38 cellular contexts compared by ENCODE assay signal in the genomic region with DNA sequence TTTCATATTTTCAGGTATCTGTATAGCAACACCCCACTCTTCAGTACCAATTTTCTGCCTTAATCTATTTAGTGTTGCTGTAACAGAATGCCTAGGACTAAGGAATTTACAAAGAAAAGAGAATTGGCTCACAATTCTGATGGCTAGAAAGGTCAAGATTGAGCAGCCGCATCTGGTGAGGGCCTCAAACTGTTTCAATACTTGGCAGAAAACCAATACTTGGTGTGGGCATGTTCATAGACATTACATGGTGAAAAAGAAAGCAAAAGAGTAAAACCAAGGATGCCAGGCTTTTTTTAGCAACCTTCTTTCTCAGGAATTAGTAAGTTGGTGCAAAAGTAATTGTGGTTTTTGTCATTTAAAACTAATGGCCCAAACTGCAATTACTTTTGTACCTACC.
"Had no signal": no experiment of that assay in that cellular context is flagged by ENCODE, and none has a peak within 500 bp of the region (broad histone marks: within the 10 kb centered on the region; RNA-seq: fewer than 3 reads in every experiment).

No MANE protein-coding gene starts in this region.

- H3K9me3 ChIP-seq: adrenal gland, ascending aorta, body of pancreas had no signal

- DNase-seq: activated effector memory CD4-positive, alpha-beta T cell treated with anti-CD3 and anti-CD28 coated beads, Interleukin-2, amount 50 U/mL, for 16 hours; activated effector memory CD4-positive, alpha-beta T cell treated with Interleukin-2 at 50 U/mL for 16 hours; activated gamma-delta T cell; activated gamma-delta T cell treated with Interleukin-2 at 50 U/mL for 16 hours; activated naive CD4-positive, alpha-beta T cell; activated naive CD4-positive, alpha-beta T cell treated with anti-CD3 and anti-CD28 coated beads for 36 hours; activated naive CD4-positive, alpha-beta T cell treated with anti-CD3 and anti-CD28 coated beads, Interleukin-2, amount 10 ng/mL, durations not matched to agents 7 days and 5 days; activated naive CD4-positive, alpha-beta T cell treated with anti-CD3 and anti-CD28 coated beads, Interleukin-2, amount 50 U/mL, for 16 hours; activated naive CD4-positive, alpha-beta T cell treated with Interleukin-2 at 50 U/mL for 16 hours; activated naive CD8-positive, alpha-beta T cell treated with anti-CD3 and anti-CD28 coated beads for 36 hours; activated naive CD8-positive, alpha-beta T cell treated with anti-CD3 and anti-CD28 coated beads, Interleukin-2, amount 10 ng/mL, durations not matched to agents 7 days and 5 days; activated naive CD8-positive, alpha-beta T cell treated with anti-CD3 and anti-CD28 coated beads, Interleukin-2, amount 50 U/mL, for 24 hours; activated T-cell treated with anti-CD3 and anti-CD28 coated beads, Interleukin-2, amount 50 U/mL, for 1 hour; activated T-cell treated with anti-CD3 and anti-CD28 coated beads, Interleukin-2, amount 50 U/mL, for 24 hours; activated T-cell treated with anti-CD3 and anti-CD28 coated beads, Interleukin-2, amount 50 U/mL, for 4 hours; activated T-cell treated with anti-CD3 and anti-CD28 coated beads, Interleukin-2, amount 50 U/mL, for 48 hours; activated T-cell treated with anti-CD3 and anti-CD28 coated beads, Interleukin-2, amount 50 U/mL, for 72 hours; adrenal gland; amniotic stem cell; amygdala; anterior cingulate cortex; aorta; body of pancreas; brain microvascular endothelial cell; caudate nucleus; central memory CD4-positive, alpha-beta T cell; cerebellar nuclear complex had no signal

- H3K36me3 Mint-ChIP-seq: activated naive CD4-positive, alpha-beta T cell treated with anti-CD3 and anti-CD28 coated beads, Interleukin-2, amount 10 ng/mL, durations not matched to agents 7 days and 5 days; activated naive CD4-positive, alpha-beta T cell treated with anti-CD3 and anti-CD28 coated beads, Interleukin-2, amount 50 U/mL, for 24 hours; activated naive CD4-positive, alpha-beta T cell treated with anti-CD3 and anti-CD28 coated beads, Interleukin-2, amount 50 U/mL, for 72 hours; activated naive CD8-positive, alpha-beta T cell; activated naive CD8-positive, alpha-beta T cell treated with anti-CD3 and anti-CD28 coated beads for 36 hours; activated naive CD8-positive, alpha-beta T cell treated with anti-CD3 and anti-CD28 coated beads, Interleukin-2, amount 10 ng/mL, durations not matched to agents 7 days and 5 days; brain had no signal

- H3K4me1 Mint-ChIP-seq: activated naive CD4-positive, alpha-beta T cell treated with anti-CD3 and anti-CD28 coated beads, Interleukin-2, amount 10 ng/mL, durations not matched to agents 7 days and 5 days; activated naive CD4-positive, alpha-beta T cell treated with anti-CD3 and anti-CD28 coated beads, Interleukin-2, amount 50 U/mL, for 24 hours; activated naive CD8-positive, alpha-beta T cell treated with anti-CD3 and anti-CD28 coated beads for 36 hours; activated naive CD8-positive, alpha-beta T cell treated with anti-CD3 and anti-CD28 coated beads, Interleukin-2, amount 10 ng/mL, durations not matched to agents 7 days and 5 days; activated naive CD8-positive, alpha-beta T cell treated with anti-CD3 and anti-CD28 coated beads, Interleukin-2, amount 50 U/mL, for 24 hours; activated T-helper 17 cell treated with anti-CD3 and anti-CD28 coated beads, Interleukin-2, amount 50 U/mL, for 72 hours; brain; central memory CD8-positive, alpha-beta T cell had no signal

- H3K27me3 Mint-ChIP-seq: activated naive CD4-positive, alpha-beta T cell treated with anti-CD3 and anti-CD28 coated beads, Interleukin-2, amount 10 ng/mL, durations not matched to agents 7 days and 5 days; activated naive CD4-positive, alpha-beta T cell treated with anti-CD3 and anti-CD28 coated beads, Interleukin-2, amount 50 U/mL, for 24 hours; activated naive CD8-positive, alpha-beta T cell; activated naive CD8-positive, alpha-beta T cell treated with anti-CD3 and anti-CD28 coated beads for 36 hours; activated naive CD8-positive, alpha-beta T cell treated with anti-CD3 and anti-CD28 coated beads, Interleukin-2, amount 10 ng/mL, durations not matched to agents 7 days and 5 days; activated naive CD8-positive, alpha-beta T cell treated with anti-CD3 and anti-CD28 coated beads, Interleukin-2, amount 50 U/mL, for 24 hours; activated T-cell treated with anti-CD3 and anti-CD28 coated beads, Interleukin-2, amount 50 U/mL, for 24 hours; activated T-helper 17 cell treated with anti-CD3 and anti-CD28 coated beads, Interleukin-2, amount 50 U/mL, for 72 hours; brain; central memory CD8-positive, alpha-beta T cell had no signal

- H3K27ac ChIP-seq: adrenal gland, ascending aorta, body of pancreas, brain microvascular endothelial cell, breast epithelium, cardiac muscle cell had no signal

- H3K27me3 ChIP-seq: adrenal gland, ascending aorta, body of pancreas, brain microvascular endothelial cell, breast epithelium, cardiac muscle cell had no signal

- H3K4me3 ChIP-seq: adrenal gland, ascending aorta, body of pancreas, breast epithelium, cardiac muscle cell had no signal

- H3K4me3 Mint-ChIP-seq: activated naive CD4-positive, alpha-beta T cell treated with anti-CD3 and anti-CD28 coated beads for 36 hours; activated naive CD4-positive, alpha-beta T cell treated with anti-CD3 and anti-CD28 coated beads, Interleukin-2, amount 10 ng/mL, durations not matched to agents 7 days and 5 days; activated naive CD4-positive, alpha-beta T cell treated with anti-CD3 and anti-CD28 coated beads, Interleukin-2, amount 50 U/mL, for 24 hours; activated naive CD8-positive, alpha-beta T cell; activated naive CD8-positive, alpha-beta T cell treated with anti-CD3 and anti-CD28 coated beads for 36 hours; activated naive CD8-positive, alpha-beta T cell treated with anti-CD3 and anti-CD28 coated beads, Interleukin-2, amount 10 ng/mL, durations not matched to agents 7 days and 5 days; activated naive CD8-positive, alpha-beta T cell treated with anti-CD3 and anti-CD28 coated beads, Interleukin-2, amount 50 U/mL, for 24 hours; activated T-cell treated with anti-CD3 and anti-CD28 coated beads, Interleukin-2, amount 50 U/mL, for 24 hours; activated T-cell treated with anti-CD3 and anti-CD28 coated beads, Interleukin-2, amount 50 U/mL, for 4 hours; activated T-cell treated with anti-CD3 and anti-CD28 coated beads, Interleukin-2, amount 50 U/mL, for 72 hours; activated T-helper 1 cell treated with anti-CD3 and anti-CD28 coated beads, Interleukin-12 subunit alpha, Interleukin-12 subunit beta, Interleukin-2, Interleukin-4 antibody, amounts not matched to agents 30 ng/mL and 10 ng/mL and 1 ng/mL, durations not matched to agents 14 hours and 24 hours and 36 hours; activated T-helper 17 cell treated with anti-CD3 and anti-CD28 coated beads, Interleukin-2, amount 50 U/mL, for 72 hours; brain; central memory CD8-positive, alpha-beta T cell had no signal

- H3K4me1 ChIP-seq: adrenal gland, ascending aorta, body of pancreas, breast epithelium had no signal

- H3K9me3 Mint-ChIP-seq: brain had no signal

- H3K27ac Mint-ChIP-seq: activated naive CD4-positive, alpha-beta T cell treated with anti-CD3 and anti-CD28 coated beads for 36 hours; activated naive CD4-positive, alpha-beta T cell treated with anti-CD3 and anti-CD28 coated beads, Interleukin-2, amount 10 ng/mL, durations not matched to agents 7 days and 5 days; activated naive CD4-positive, alpha-beta T cell treated with anti-CD3 and anti-CD28 coated beads, Interleukin-2, amount 50 U/mL, for 24 hours; activated naive CD4-positive, alpha-beta T cell treated with anti-CD3 and anti-CD28 coated beads, Interleukin-2, amount 50 U/mL, for 72 hours; activated naive CD8-positive, alpha-beta T cell; activated naive CD8-positive, alpha-beta T cell treated with anti-CD3 and anti-CD28 coated beads for 36 hours; activated naive CD8-positive, alpha-beta T cell treated with anti-CD3 and anti-CD28 coated beads, Interleukin-2, amount 10 ng/mL, durations not matched to agents 7 days and 5 days; activated naive CD8-positive, alpha-beta T cell treated with anti-CD3 and anti-CD28 coated beads, Interleukin-2, amount 50 U/mL, for 24 hours; activated T-cell treated with anti-CD3 and anti-CD28 coated beads, Interleukin-2, amount 50 U/mL, for 24 hours; activated T-cell treated with anti-CD3 and anti-CD28 coated beads, Interleukin-2, amount 50 U/mL, for 72 hours; activated T-helper 1 cell treated with anti-CD3 and anti-CD28 coated beads, Interleukin-12 subunit alpha, Interleukin-12 subunit beta, Interleukin-2, Interleukin-4 antibody, amounts not matched to agents 30 ng/mL and 10 ng/mL and 1 ng/mL, durations not matched to agents 14 hours and 24 hours and 36 hours; activated T-helper 17 cell treated with anti-CD3 and anti-CD28 coated beads, Interleukin-2, amount 50 U/mL, for 72 hours; activated T-helper 2 cell treated with anti-CD3 and anti-CD28 coated beads, Interferon-gamma antibody, Interleukin-2, Interleukin-4, amounts not matched to agents 10 μg/mL and 5 μg/mL and 100 μg/mL, durations not matched to agents 14 hours and 24 hours and 36 hours; brain had no signal

- H3K36me3 ChIP-seq: adrenal gland, ascending aorta, brain microvascular endothelial cell, breast epithelium, cardiac muscle cell had no signal

- ATAC-seq: activated naive CD4-positive, alpha-beta T cell treated with anti-CD3 and anti-CD28 coated beads, Interleukin-2, amount 50 U/mL, for 72 hours; activated naive CD8-positive, alpha-beta T cell treated with anti-CD3 and anti-CD28 coated beads, Interleukin-2, amount 50 U/mL, for 24 hours; activated T-cell treated with anti-CD3 and anti-CD28 coated beads, Interleukin-2, amount 50 U/mL, for 4 hours; activated T-cell treated with anti-CD3 and anti-CD28 coated beads, Interleukin-2, amount 50 U/mL, for 72 hours; activated T-helper 17 cell treated with anti-CD3 and anti-CD28 coated beads, Interleukin-2, amount 50 U/mL, for 72 hours; body of pancreas had no signal
